In genomic region chr1:1091344-1092148, GRCh38 we compare ENCODE assay signal across 16 cellular contexts. TPM values are rescaled to one million over a fixed set of nuclear protein-coding genes. Genes with fewer than 3 reads are reported as not detected.
DNase-seq lines count a peak whose midpoint lies in the region; TF ChIP-seq lines count a peak whose summit lies in the region.
"Had no signal": no experiment of that assay in that cellular context is flagged by ENCODE, and none has a peak within 500 bp of the region (broad histone marks: within the 10 kb centered on the region; RNA-seq: fewer than 3 reads in every experiment).

No MANE protein-coding gene starts in this region.

- no peaks in the 10 kb centered on the region for H3K36me3 ChIP-seq in H7 (replicated peaks; ENCODE audit: control insufficient read depth, insufficient read depth, low read length)
- H3K36me3 ChIP-seq: cardiac muscle cell had no signal

- H3K27me3 ChIP-seq in H7 (ENCODE audit: control insufficient read depth, insufficient read depth, low read length), result no peaks in the 10 kb centered on the region
- H3K27me3 ChIP-seq: cardiac muscle cell, gastroesophageal sphincter had no signal

- no peak overlapping the region for H3K27ac Mint-ChIP-seq in activated CD4-positive, alpha-beta T cell treated with anti-CD3 and anti-CD28 coated beads, Interleukin-2, amount 10 ng/mL, durations not matched to agents 7 days and 5 days
- H3K27ac Mint-ChIP-seq in chondrocyte (ENCODE audit: unreplicated experiment) (no peak overlapping the region), osteocyte (ENCODE audit: unreplicated experiment) (no peak overlapping the region)
- H3K27ac Mint-ChIP-seq: activated naive CD8-positive, alpha-beta T cell treated with anti-CD3 and anti-CD28 coated beads for 36 hours; stimulated activated effector memory CD8-positive, alpha-beta T cell treated with anti-CD3 and anti-CD28 coated beads, Interleukin-12 subunit alpha, Interleukin-12 subunit beta, amount 100 ng/mL, for 72 hours had no signal

- H3K9me3 Mint-ChIP-seq in activated CD4-positive, alpha-beta T cell treated with anti-CD3 and anti-CD28 coated beads, Interleukin-2, amount 10 ng/mL, durations not matched to agents 7 days and 5 days, result peaks cover 5% of the 10 kb centered on the region
- H3K9me3 Mint-ChIP-seq in chondrocyte (ENCODE audit: low read depth) (no peaks in the 10 kb centered on the region), osteocyte (ENCODE audit: unreplicated experiment) (no peaks in the 10 kb centered on the region)
- H3K9me3 Mint-ChIP-seq: IgD-negative memory B cell; stimulated activated effector memory CD8-positive, alpha-beta T cell treated with anti-CD3 and anti-CD28 coated beads, Interleukin-12 subunit alpha, Interleukin-12 subunit beta, amount 100 ng/mL, for 72 hours had no signal

- H3K36me3 Mint-ChIP-seq in activated CD4-positive, alpha-beta T cell treated with anti-CD3 and anti-CD28 coated beads, Interleukin-2, amount 10 ng/mL, durations not matched to agents 7 days and 5 days (ENCODE audit: low read depth), result peaks cover 3% of the 10 kb centered on the region
- H3K36me3 Mint-ChIP-seq in chondrocyte (ENCODE audit: low read depth) (no peaks in the 10 kb centered on the region), osteocyte (ENCODE audit: unreplicated experiment) (no peaks in the 10 kb centered on the region)
- H3K36me3 Mint-ChIP-seq: IgD-negative memory B cell had no signal

- CTCF ChIA-PET in activated CD4-positive, alpha-beta T cell treated with anti-CD3 and anti-CD28 coated beads, Interleukin-2, amount 10 ng/mL, durations not matched to agents 7 days and 5 days (lab: Charles Lee), result interaction anchor here (1.4 kb wide), 1 partner anchor 12 kb away, joined by 3 read pairs; no protein-coding TSS in a partner anchor

- no peaks in the 10 kb centered on the region for H3K4me1 Mint-ChIP-seq in activated CD4-positive, alpha-beta T cell treated with anti-CD3 and anti-CD28 coated beads, Interleukin-2, amount 10 ng/mL, durations not matched to agents 7 days and 5 days
- H3K4me1 Mint-ChIP-seq in chondrocyte (ENCODE audit: low read depth), result no peaks in the 10 kb centered on the region
- no peaks in the 10 kb centered on the region for H3K4me1 Mint-ChIP-seq in osteocyte (ENCODE audit: unreplicated experiment)

- no peak overlapping the region for H3K4me3 Mint-ChIP-seq in activated CD4-positive, alpha-beta T cell treated with anti-CD3 and anti-CD28 coated beads, Interleukin-2, amount 10 ng/mL, durations not matched to agents 7 days and 5 days
- H3K4me3 Mint-ChIP-seq in chondrocyte (ENCODE audit: unreplicated experiment) (no peak overlapping the region), osteocyte (ENCODE audit: unreplicated experiment) (no peak overlapping the region)
- H3K4me3 Mint-ChIP-seq: activated naive CD8-positive, alpha-beta T cell treated with anti-CD3 and anti-CD28 coated beads for 36 hours; IgD-negative memory B cell; stimulated activated effector memory CD8-positive, alpha-beta T cell treated with anti-CD3 and anti-CD28 coated beads, Interleukin-12 subunit alpha, Interleukin-12 subunit beta, amount 100 ng/mL, for 72 hours had no signal

- peak; percentile 39 for DNase-seq in activated CD4-positive, alpha-beta T cell treated with anti-CD3 and anti-CD28 coated beads for 48 hours
- no peak for DNase-seq in activated CD4-positive, alpha-beta T cell treated with anti-CD3 and anti-CD28 coated beads, Interleukin-2, amount 10 ng/mL, durations not matched to agents 7 days and 5 days
- DNase-seq in H7 (peak; percentile 89), chondrocyte (ENCODE audit: low spot score) (peak; percentile 82), osteocyte (ENCODE audit: extremely low spot score, unreplicated experiment) (peak; percentile 73), hippocampal formation (lab: John Stamatoyannopoulos, UW) (no peak), SKM-1 (lab: John Stamatoyannopoulos, UW; ENCODE audit: unreplicated experiment) (no peak), pons (ENCODE audit: low spot score) (no peak)
- DNase-seq: activated naive CD8-positive, alpha-beta T cell treated with anti-CD3 and anti-CD28 coated beads for 36 hours; Caco-2; stimulated activated CD4-positive, alpha-beta T cell treated with anti-CD3 and anti-CD28 coated beads, Interleukin-4, amount 100 ng/mL, for 4 hours had no signal

- H3K4me3 ChIP-seq in H7 (ENCODE audit: insufficient read depth, low read depth, low read length), result no peak overlapping the region
- H3K4me3 ChIP-seq: cardiac muscle cell, gastroesophageal sphincter had no signal

- H3K27me3 Mint-ChIP-seq in activated CD4-positive, alpha-beta T cell treated with anti-CD3 and anti-CD28 coated beads, Interleukin-2, amount 10 ng/mL, durations not matched to agents 7 days and 5 days, result no peaks in the 10 kb centered on the region
- H3K27me3 Mint-ChIP-seq in chondrocyte (ENCODE audit: low read depth) (no peaks in the 10 kb centered on the region), osteocyte (ENCODE audit: unreplicated experiment) (no peaks in the 10 kb centered on the region)
- H3K27me3 Mint-ChIP-seq: activated naive CD8-positive, alpha-beta T cell treated with anti-CD3 and anti-CD28 coated beads for 36 hours; IgD-negative memory B cell had no signal

- POLR2A ChIA-PET in activated CD4-positive, alpha-beta T cell treated with anti-CD3 and anti-CD28 coated beads, Interleukin-2, amount 10 ng/mL, durations not matched to agents 7 days and 5 days (lab: Charles Lee), result no interaction called here

- TF ChIP-seq CTCF in chondrocyte (IDR thresholded peaks at IDR 0.05) (no peak), osteocyte (IDR thresholded peaks at IDR 0.05) (no peak)

RNA-seq across cellular contexts. Expression of gene RNF223, which starts 17.4 kb away (rescaled TPM):
- total RNA-seq in activated CD4-positive, alpha-beta T cell treated with anti-CD3 and anti-CD28 coated beads, Interleukin-2, amount 10 ng/mL, durations not matched to agents 7 days and 5 days, result not detected
- not detected in 2 replicates for total RNA-seq in H7 (2014; rRNA removed; shearing (Covaris generic))
- not detected in 3 replicates for total RNA-seq in chondrocyte
- total RNA-seq in osteocyte, result not detected in 2 replicates
- total RNA-seq: activated naive CD8-positive, alpha-beta T cell treated with anti-CD3 and anti-CD28 coated beads for 36 hours; T-helper 1 cell treated with Interleukin-12 subunit alpha and Interleukin-12 subunit beta and Interleukin-4 antibody, amounts not matched to agents 30 ng/mL and 1 ng/mL, for 36 hours had no signal

RNA-seq across cellular contexts. Expression of gene C1orf159, which starts 24.3 kb away (rescaled TPM):
- total RNA-seq in activated CD4-positive, alpha-beta T cell treated with anti-CD3 and anti-CD28 coated beads, Interleukin-2, amount 10 ng/mL, durations not matched to agents 7 days and 5 days, result 10 to 100 TPM; 18.0 to 22.0 TPM
- total RNA-seq in H7 (2014; rRNA removed; shearing (Covaris generic)), result 29.3 and 32.0 TPM in 2 replicates
- total RNA-seq in chondrocyte (9.2 to 15.1 TPM (median 9.2 TPM) in 3 replicates), osteocyte (16.9 and 17.9 TPM in 2 replicates)

Comparison
In these comparisons a context has a peak if more than half of its experiments do, and no peak if none do; other contexts are left out.
1. DNase-seq: peak in activated CD4-positive, alpha-beta T cell treated with anti-CD3 and anti-CD28 coated beads for 48 hours (single experiment), H7 (single experiment), chondrocyte (single experiment) and osteocyte (single experiment); none in activated CD4-positive, alpha-beta T cell treated with anti-CD3 and anti-CD28 coated beads, Interleukin-2, amount 10 ng/mL, durations not matched to agents 7 days and 5 days (single experiment), hippocampal formation (0 of 2), SKM-1 (single experiment) and pons (single experiment).